In genomic region chr7:36303202-36304098, GRCh38 we compare ENCODE assay signal across 1 cellular context.
TF ChIP-seq lines count a peak whose summit lies in the region.

No MANE protein-coding gene starts in this region.

TF ChIP-seq in GM23338, 12 proteins besides CTCF, POLR2A, EP300 and RAD21 (continued from another document):
- no peak for TF ChIP-seq ZNF462 (CRISPR knock-in tag; IDR thresholded peaks at IDR 0.05)
- no peak for TF ChIP-seq EZH2phosphoT487 (IDR thresholded peaks at IDR 0.05; ENCODE audit: unreplicated experiment)
- TF ChIP-seq REST (IDR thresholded peaks at IDR 0.05; ENCODE audit: unreplicated experiment) = no peak
- no peak for TF ChIP-seq ZNF331 (CRISPR knock-in tag; IDR thresholded peaks at IDR 0.05; ENCODE audit: low read depth)
- no peak for TF ChIP-seq STAT1 (IDR thresholded peaks at IDR 0.05; ENCODE audit: unreplicated experiment)
- no peak for TF ChIP-seq JUNB (IDR thresholded peaks at IDR 0.05; ENCODE audit: unreplicated experiment)
- no peak for TF ChIP-seq ETS1 (IDR thresholded peaks at IDR 0.05)
